In genomic region chr12:14396071-14396470, GRCh38 we compare ENCODE assay signal across 8 cellular contexts. TPM values are rescaled to one million over a fixed set of nuclear protein-coding genes. Genes with fewer than 3 reads are reported as not detected.
DNase-seq lines count a peak whose midpoint lies in the region; ATAC-seq, FAIRE-seq and TF ChIP-seq lines count a peak whose summit lies in the region.

No MANE protein-coding gene starts in this region.

- no peak for FAIRE-seq in kidney (lab: Jason Lieb, UNC)

- H3K36me3 ChIP-seq in CD8-positive, alpha-beta memory T cell (ENCODE audit: insufficient read depth, low read length) = no peaks in the 10 kb centered on the region
- H3K36me3 ChIP-seq in heart left ventricle (peaks cover 0 to 5% (median 0%) of the 10 kb centered on the region in 9 donors), kidney (ENCODE audit: control insufficient read depth in 1 of 2, insufficient read depth in 2 of 2, low read length in 2 of 2) (no peaks in the 10 kb centered on the region)

- no peak for TF ChIP-seq CTCF in heart left ventricle (IDR thresholded peaks at IDR 0.05)
- TF ChIP-seq CTCF in kidney (IDR thresholded peaks at IDR 0.05; ENCODE audit: borderline replicate concordance, extremely low read depth, insufficient read depth) = no peak

- no peaks in the 10 kb centered on the region for H3K9me3 ChIP-seq in CD8-positive, alpha-beta memory T cell (ENCODE audit: low read length)
- H3K9me3 ChIP-seq in heart left ventricle (peaks cover 0 to 45% (median 15%) of the 10 kb centered on the region in 12 donors), kidney (ENCODE audit: control insufficient read depth in 1 of 2, low read length in 2 of 2) (peaks cover 2 to 4% of the 10 kb centered on the region in 2 donors)

- H3K4me3 Mint-ChIP-seq in CD8-positive, alpha-beta memory T cell = peak overlapping the region; percentile 46 to 80 (median 57)

- CTCF ChIA-PET in CD8-positive, alpha-beta memory T cell (lab: Charles Lee) = interaction anchor here (0.6 to 2.8 kb wide), 6 partner anchors 10 to 377 kb away, joined by 3 to 33 read pairs (median 4); partner anchors contain the start of gene ATF7IP

- TF ChIP-seq POLR2A in heart left ventricle (IDR thresholded peaks at IDR 0.05) = no peak

- POLR2A ChIA-PET in CD8-positive, alpha-beta memory T cell (lab: Charles Lee) = interaction anchor here (1.0 to 4.5 kb wide), 5 partner anchors 9 to 377 kb away, joined by 3 to 47 read pairs (median 3); partner anchors contain the start of gene ATF7IP

- intact Hi-C loops in heart left ventricle (cut with DNase I) = no loop called here
- intact Hi-C loops in kidney (cut with DNase I) = no loop called here

- DNase-seq in CD8-positive, alpha-beta memory T cell = peak in 3 of 5 donors; percentile 63 to 76 (median 66)
- no peak for DNase-seq in heart left ventricle
- no peak for DNase-seq in GM19240 (ENCODE audit: insufficient read length, low spot score)
- no peak for DNase-seq in kidney
- no peak for DNase-seq in activated CD4-positive, alpha-beta T cell treated with anti-CD3 and anti-CD28 coated beads, Interleukin-2, amount 50 U/mL, for 1 hour

- WGBS in heart left ventricle, 4 donors = 38 to 57% (median 43%) methylated on average over 1 of the region's 1 CpG

- H3K36me3 Mint-ChIP-seq in CD8-positive, alpha-beta memory T cell = peaks cover 4 to 30% (median 4%) of the 10 kb centered on the region in 3 donors

- ATAC-seq in GM19438 (IDR thresholded peaks at IDR 0.05; ENCODE audit: low read depth, unreplicated experiment) = peak; percentile 61
- peak; percentile 66 for ATAC-seq in HG03442 (IDR thresholded peaks at IDR 0.05; ENCODE audit: unreplicated experiment)
- ATAC-seq in heart left ventricle = peak in 3 of 4 donors; percentile 67 to 77 (median 74)
- no peak for ATAC-seq in HG03469 (IDR thresholded peaks at IDR 0.05; ENCODE audit: unreplicated experiment)

- H3K27me3 Mint-ChIP-seq in CD8-positive, alpha-beta memory T cell = no peaks in the 10 kb centered on the region

- peak overlapping the region; percentile 52 to 95 (median 84) for H3K27ac Mint-ChIP-seq in CD8-positive, alpha-beta memory T cell

- no peak overlapping the region for H3K9ac ChIP-seq in kidney (ENCODE audit: low read length in 2 of 2)

- H3K4me3 ChIP-seq in CD8-positive, alpha-beta memory T cell (ENCODE audit: low read length) = no peak overlapping the region
- no peak overlapping the region for H3K4me3 ChIP-seq in heart left ventricle
- H3K4me3 ChIP-seq in kidney (ENCODE audit: low read length in 2 of 2) = no peak overlapping the region

- peaks cover 0 to 2% (median 0%) of the 10 kb centered on the region in 5 donors for H3K9me3 Mint-ChIP-seq in CD8-positive, alpha-beta memory T cell

- H3K4me1 Mint-ChIP-seq in CD8-positive, alpha-beta memory T cell = peaks cover 92 to 98% (median 97%) of the 10 kb centered on the region in 3 donors

- H3K4me1 ChIP-seq in CD8-positive, alpha-beta memory T cell (ENCODE audit: insufficient read depth, low read length) = peaks cover 97% of the 10 kb centered on the region
- H3K4me1 ChIP-seq in heart left ventricle (peaks cover 0 to 76% (median 25%) of the 10 kb centered on the region in 12 donors), kidney (ENCODE audit: control insufficient read depth in 1 of 2, insufficient read depth in 1 of 2, low read depth in 1 of 2, low read length in 2 of 2) (peaks cover 2 to 19% of the 10 kb centered on the region in 2 donors)

- peak overlapping the region; percentile 38 for H3K27ac ChIP-seq in CD8-positive, alpha-beta memory T cell (ENCODE audit: low read depth, low read length)
- H3K27ac ChIP-seq in heart left ventricle = peak overlapping the region in 9 of 12 donors; percentile 46 to 78 (median 66)
- H3K27ac ChIP-seq in kidney (ENCODE audit: low read depth in 2 of 2, low read length in 2 of 2) = no peak overlapping the region

- H3K27me3 ChIP-seq in CD8-positive, alpha-beta memory T cell (ENCODE audit: insufficient read depth, low read length, poor library complexity, severe bottlenecking) = no peaks in the 10 kb centered on the region
- no peaks in the 10 kb centered on the region for H3K27me3 ChIP-seq in heart left ventricle

RNA-seq across cellular contexts. Expression of gene ATF7IP, which starts 30.6 kb away (rescaled TPM):
- total RNA-seq in CD8-positive, alpha-beta memory T cell = 10 to 100 TPM; 84.4 to 94.4 TPM
- polyA plus RNA-seq in CD8-positive, alpha-beta memory T cell = 80.6 TPM
- total RNA-seq in heart left ventricle (10 to 100 TPM; 39.8 to 82.4 (median 63.6) TPM), kidney (97.1 TPM)
- polyA plus RNA-seq in heart left ventricle (1 to 10 TPM; 7.7 to 9.5 TPM), kidney (ENCODE audit: insufficient read depth, low read depth, low replicate concordance) (6.3 TPM)

Comparison
In these comparisons a context has a peak if more than half of its experiments do, and no peak if none do; other contexts are left out.
1. DNase-seq: peak in CD8-positive, alpha-beta memory T cell (3 of 5); none in heart left ventricle (0 of 5), GM19240 (single experiment), kidney (single experiment) and activated CD4-positive, alpha-beta T cell treated with anti-CD3 and anti-CD28 coated beads, Interleukin-2, amount 50 U/mL, for 1 hour (single experiment).
2. H3K27ac ChIP-seq: peak in CD8-positive, alpha-beta memory T cell (single experiment) and heart left ventricle (9 of 12); none in kidney (0 of 2).